ENCODE assay signal across 21 cellular contexts in the genomic region with DNA sequence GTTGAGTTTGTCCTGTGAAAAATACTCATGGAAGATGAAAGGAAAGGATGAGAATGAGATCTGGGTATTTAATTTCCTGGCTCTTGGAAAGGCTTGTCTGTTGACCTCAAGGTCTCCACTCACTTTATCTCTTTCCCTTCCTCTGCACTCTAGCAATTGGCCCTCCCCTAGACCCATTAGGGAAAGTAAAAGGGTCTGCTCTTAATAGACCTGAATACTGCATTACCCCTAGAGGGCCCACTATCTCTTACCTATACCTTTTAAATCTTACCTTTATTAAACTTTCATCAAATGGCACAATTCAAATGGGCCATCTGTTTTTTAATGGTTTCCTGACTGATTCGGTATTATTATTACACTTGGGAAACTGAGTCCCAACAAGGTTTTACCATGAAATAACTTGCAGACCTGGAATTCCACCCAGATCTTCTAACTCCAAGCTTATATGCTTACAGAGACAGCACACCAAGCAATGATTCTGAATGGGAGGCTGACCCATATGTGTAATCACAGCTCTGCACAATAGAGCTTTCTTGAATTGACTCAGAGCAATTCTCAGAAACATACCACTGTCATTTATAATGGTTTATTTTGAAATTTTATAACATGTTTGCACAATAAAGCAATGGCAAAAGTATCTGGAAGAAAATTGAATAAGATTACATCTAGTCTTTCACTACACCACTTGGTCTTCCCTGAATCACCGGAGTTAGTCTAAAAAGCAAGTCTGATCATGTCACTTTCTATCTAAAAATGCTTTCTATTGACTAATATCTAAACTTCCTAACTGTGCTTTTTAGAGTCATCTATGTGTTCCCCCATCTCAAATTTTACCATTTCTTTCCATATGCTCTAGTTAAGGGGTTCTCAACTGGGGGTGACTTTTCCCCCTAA.
DNase-seq lines count a peak whose midpoint lies in the region; ATAC-seq and TF ChIP-seq lines count a peak whose summit lies in the region.
"Had no signal": no experiment of that assay in that cellular context is flagged by ENCODE, and none has a peak within 500 bp of the region (broad histone marks: within the 10 kb centered on the region; RNA-seq: fewer than 3 reads in every experiment).

No MANE protein-coding gene starts in this region.

- 30 to 33% methylated on average over 2 of the region's 2 CpGs for WGBS in GM23248 (ENCODE audit: low coverage in 1 of 2, low lambda C conversion rate in 2 of 2, missing lambda C conversion rate in 2 of 2), 2 experiments

- CTCF ChIA-PET in MCF 10A (lab: Yijun Ruan, JAX): interaction anchor here (0.5 to 1.5 kb wide), 3 partner anchors 8 to 221 kb away, joined by 3 read pairs; no protein-coding TSS in a partner anchor

- H3K27ac ChIP-seq in breast epithelium (no peak overlapping the region), GM23248 (no peak overlapping the region)
- H3K27ac ChIP-seq: 22Rv1, PC-9, SJSA1 had no signal

- intact Hi-C loops in MCF 10A (cut with micrococcal nuclease): loop anchor here (1.0 kb wide), 1 partner anchor 10 kb away; no protein-coding TSS in a partner anchor
- intact Hi-C loops in breast epithelium (cut with DNase I; ENCODE audit: low total_unique reads): no loop called here

- H2AFZ ChIP-seq in GM23248: no peak overlapping the region
- H2AFZ ChIP-seq: PC-9 had no signal

- H3K79me2 ChIP-seq in GM23248 (ENCODE audit: insufficient read depth): no peaks in the 10 kb centered on the region

- H3K36me3 ChIP-seq in breast epithelium (no peaks in the 10 kb centered on the region), H7 (replicated peaks; ENCODE audit: control insufficient read depth, insufficient read depth, low read length) (no peaks in the 10 kb centered on the region), GM23248 (ENCODE audit: low read depth) (no peaks in the 10 kb centered on the region)
- H3K36me3 ChIP-seq: SJSA1 had no signal

- no peak overlapping the region for H3K9ac ChIP-seq in GM23248

- TF ChIP-seq CTCF in MCF 10A (IDR thresholded peaks at IDR 0.05; ENCODE audit: unreplicated experiment): no peak
- no peak for TF ChIP-seq CTCF in breast epithelium (IDR thresholded peaks at IDR 0.05)
- no peak for TF ChIP-seq CTCF in epithelial cell of esophagus (IDR thresholded peaks at IDR 0.05; ENCODE audit: insufficient read depth, low read depth, low read length, missing control alignments)

- H3K27ac Mint-ChIP-seq in MCF 10A (ENCODE audit: low read depth, unreplicated experiment): peak overlapping the region; percentile 80
- H3K27ac Mint-ChIP-seq: CD14-positive monocyte had no signal

- H3K4me1 ChIP-seq in breast epithelium: no peaks in the 10 kb centered on the region
- H3K4me1 ChIP-seq in GM23248 (ENCODE audit: insufficient read depth): no peaks in the 10 kb centered on the region

- no peaks in the 10 kb centered on the region for H4K20me1 ChIP-seq in GM23248 (ENCODE audit: insufficient read depth)

- peak overlapping the region; percentile 67 for H3K4me3 Mint-ChIP-seq in MCF 10A (ENCODE audit: unreplicated experiment)
- H3K4me3 Mint-ChIP-seq: CD14-positive monocyte had no signal

- H3K27me3 Mint-ChIP-seq in MCF 10A (ENCODE audit: insufficient read depth, unreplicated experiment): no peaks in the 10 kb centered on the region

- no peaks in the 10 kb centered on the region for H3F3A ChIP-seq in GM23248 (ENCODE audit: insufficient read depth)

- no peaks in the 10 kb centered on the region for H3K27me3 ChIP-seq in breast epithelium
- H3K27me3 ChIP-seq in H7 (ENCODE audit: control insufficient read depth, insufficient read depth, low read length): no peaks in the 10 kb centered on the region
- H3K27me3 ChIP-seq in GM23248 (replicated peaks; ENCODE audit: insufficient read depth): no peaks in the 10 kb centered on the region
- H3K27me3 ChIP-seq: SJSA1 had no signal

- in situ Hi-C loops in GM23248 (cut with MboI): no loop called here

- H3K36me3 Mint-ChIP-seq in MCF 10A (ENCODE audit: insufficient read depth, unreplicated experiment): peaks cover 6% of the 10 kb centered on the region
- H3K36me3 Mint-ChIP-seq: CD14-positive monocyte had no signal

- ATAC-seq in HG03442 (IDR thresholded peaks at IDR 0.05; ENCODE audit: unreplicated experiment): peak; percentile 52

- peaks cover 51% of the 10 kb centered on the region for H3K4me1 Mint-ChIP-seq in MCF 10A (ENCODE audit: insufficient read depth, unreplicated experiment)
- H3K4me1 Mint-ChIP-seq: CD14-positive monocyte had no signal

- no peak overlapping the region for H3K4me3 ChIP-seq in breast epithelium
- no peak overlapping the region for H3K4me3 ChIP-seq in epithelial cell of esophagus (ENCODE audit: low read length)
- H3K4me3 ChIP-seq in H7 (ENCODE audit: insufficient read depth, low read depth, low read length): no peak overlapping the region
- H3K4me3 ChIP-seq in GM23248: no peak overlapping the region
- H3K4me3 ChIP-seq: PC-9, SJSA1 had no signal

- no peaks in the 10 kb centered on the region for H3K9me2 ChIP-seq in GM23248 (ENCODE audit: insufficient read depth)

- BruUV-seq in MCF 10A (replicated peaks; lab: Mats Ljungman, UMichigan): no TSS peak

- H3K9me3 ChIP-seq in breast epithelium (no peaks in the 10 kb centered on the region), GM23248 (ENCODE audit: low read depth) (no peaks in the 10 kb centered on the region)
- H3K9me3 ChIP-seq: SJSA1 had no signal

- DNase-seq in MCF 10A (ENCODE audit: unreplicated experiment) (peak; percentile 56), breast epithelium (ENCODE audit: low spot score in 2 of 2) (no peak), epithelial cell of esophagus (ENCODE audit: low read depth) (peak; percentile 70), NCI-H2081 treated with DMSO at 0.1 percent for 48 hours (lab: John Stamatoyannopoulos, UW) (no peak), H7 (no peak), GM23248 (no peak)
- no peak for DNase-seq in stimulated activated CD4-positive, alpha-beta T cell treated with anti-CD3 and anti-CD28 coated beads, Interleukin-2, amount 100 ng/mL, for 48 hours
- DNase-seq: COR-L47, DMS 273 treated with DMSO at 0.1 percent for 48 hours, DND-41, KG1, MV-4-11, NCI-H1417 treated with DMSO at 0.1 percent for 48 hours, NCI-H1930, NCI-H2171, NCI-H526, PC-9 had no signal

- no peak overlapping the region for H3K4me2 ChIP-seq in GM23248 (ENCODE audit: unreplicated experiment)
- H3K4me2 ChIP-seq: PC-9 had no signal

- no peaks in the 10 kb centered on the region for H3K9me3 Mint-ChIP-seq in MCF 10A (ENCODE audit: unreplicated experiment)

- POLR2A ChIA-PET in MCF 10A (lab: Yijun Ruan, JAX): interaction anchor here (0.6 to 0.9 kb wide), 2 partner anchors 25 to 46 kb away, joined by 3 read pairs; no protein-coding TSS in a partner anchor

- TF ChIP-seq POLR2A in breast epithelium (IDR thresholded peaks at IDR 0.05): no peak

Comparison
In these comparisons a context has a peak if more than half of its experiments do, and no peak if none do; other contexts are left out.
1. DNase-seq: peak in MCF 10A (single experiment) and epithelial cell of esophagus (single experiment); none in breast epithelium (0 of 2), NCI-H2081 treated with DMSO at 0.1 percent for 48 hours (single experiment), H7 (single experiment), stimulated activated CD4-positive, alpha-beta T cell treated with anti-CD3 and anti-CD28 coated beads, Interleukin-2, amount 100 ng/mL, for 48 hours (0 of 2) and GM23248 (single experiment).